ENCODE assay signal across 21 cellular contexts in genomic region chr12:112705037-112705632, GRCh38.
DNase-seq lines count a peak whose midpoint lies in the region; ATAC-seq, FAIRE-seq and TF ChIP-seq lines count a peak whose summit lies in the region.
"Had no signal": no experiment of that assay in that cellular context is flagged by ENCODE, and none has a peak within 500 bp of the region (broad histone marks: within the 10 kb centered on the region; RNA-seq: fewer than 3 reads in every experiment).

No MANE protein-coding gene starts in this region.

- no peak for TF ChIP-seq POLR2A in GM12878 (IDR thresholded peaks at IDR 0.05; ENCODE audit: low read depth, low read length)

- H3K4me3 ChIP-seq in HUES48 (ENCODE audit: low read depth, low read length) (no peak overlapping the region), GM12878 (no peak overlapping the region)
- H3K4me3 ChIP-seq in naive thymus-derived CD4-positive, alpha-beta T cell (ENCODE audit: low read length): no peak overlapping the region
- H3K4me3 ChIP-seq: heart left ventricle, spleen had no signal

- no peak for ATAC-seq in GM12878
- ATAC-seq in naive thymus-derived CD4-positive, alpha-beta T cell: no peak
- no peak for ATAC-seq in left colon
- ATAC-seq: heart left ventricle had no signal

- H4K20me1 ChIP-seq in GM12878 (ENCODE audit: control insufficient read depth, insufficient read depth): no peaks in the 10 kb centered on the region

- FAIRE-seq in GM12878 (lab: Jason Lieb, UNC) (no peak), D721Med (lab: Jason Lieb, UNC) (no peak)

- no peak overlapping the region for H3K4me3 Mint-ChIP-seq in naive thymus-derived CD4-positive, alpha-beta T cell
- H3K4me3 Mint-ChIP-seq: activated CD4-positive, alpha-beta T cell treated with anti-CD3 and anti-CD28 coated beads, Interleukin-2, amount 10 ng/mL, durations not matched to agents 24 days and 14 days; B cell had no signal

- H2AFZ ChIP-seq in GM12878 (ENCODE audit: control insufficient read depth, low read depth, low read length): no peak overlapping the region

- H3K4me1 ChIP-seq in HUES48 (ENCODE audit: control insufficient read depth, insufficient read depth, low read length): peaks cover 4% of the 10 kb centered on the region
- no peaks in the 10 kb centered on the region for H3K4me1 ChIP-seq in GM12878 (ENCODE audit: control insufficient read depth, insufficient read depth, low read length)
- no peaks in the 10 kb centered on the region for H3K4me1 ChIP-seq in naive thymus-derived CD4-positive, alpha-beta T cell (ENCODE audit: control insufficient read depth in 2 of 2, insufficient read depth in 2 of 2, low read length in 2 of 2)
- H3K4me1 ChIP-seq: Caco-2, heart left ventricle, spleen had no signal

- no peaks in the 10 kb centered on the region for H3K4me1 Mint-ChIP-seq in naive thymus-derived CD4-positive, alpha-beta T cell
- H3K4me1 Mint-ChIP-seq: activated CD4-positive, alpha-beta T cell treated with anti-CD3 and anti-CD28 coated beads, Interleukin-2, amount 10 ng/mL, durations not matched to agents 24 days and 14 days; B cell had no signal

- peak overlapping the region; percentile 26 for H3K27ac ChIP-seq in HUES48 (ENCODE audit: low read depth, low read length)
- H3K27ac ChIP-seq in GM12878 (ENCODE audit: control insufficient read depth, insufficient read depth): no peak overlapping the region
- no peak overlapping the region for H3K27ac ChIP-seq in naive thymus-derived CD4-positive, alpha-beta T cell (ENCODE audit: low read depth, low read length)
- H3K27ac ChIP-seq: heart left ventricle, spleen had no signal

- TF ChIP-seq EP300 in GM12878 (IDR thresholded peaks at IDR 0.05; ENCODE audit: borderline replicate concordance in 1 of 2, control insufficient read depth in 1 of 2, low read depth in 2 of 2, low read length in 2 of 2): no peak

- peaks cover 12 to 51% (median 34%) of the 10 kb centered on the region in 5 donors for H3K27me3 Mint-ChIP-seq in naive thymus-derived CD4-positive, alpha-beta T cell

- H3K9me3 ChIP-seq in HUES48 (ENCODE audit: control insufficient read depth, insufficient read depth, low read length) (no peaks in the 10 kb centered on the region), GM12878 (replicated peaks; ENCODE audit: control insufficient read depth, insufficient read depth, low read length) (no peaks in the 10 kb centered on the region)
- no peaks in the 10 kb centered on the region for H3K9me3 ChIP-seq in naive thymus-derived CD4-positive, alpha-beta T cell (ENCODE audit: control insufficient read depth in 2 of 3, low read length in 3 of 3)
- H3K9me3 ChIP-seq: Caco-2, heart left ventricle, spleen had no signal

- RAD21 ChIA-PET in GM12878 (lab: Charles Lee; ENCODE audit: unreplicated experiment): no interaction called here

- CTCF ChIA-PET in GM12878 (lab: Yijun Ruan, JAX): no interaction called here
- CTCF ChIA-PET in naive thymus-derived CD4-positive, alpha-beta T cell (lab: Charles Lee): no interaction called here

- TF ChIP-seq CTCF in GM12878 (IDR thresholded peaks at IDR 0.05 in 2 of 3, conservative IDR thresholded peaks at IDR 0.05 in 1 of 3; ENCODE audit: control insufficient read depth in 2 of 3, extremely low read depth in 1 of 3, insufficient read depth in 1 of 3, low read depth in 3 of 3, low read length in 3 of 3): no peak
- no peak for TF ChIP-seq CTCF in D721Med (IDR thresholded peaks at IDR 0.05; ENCODE audit: insufficient read depth, missing control alignments)
- TF ChIP-seq CTCF in GM10266 (IDR thresholded peaks at IDR 0.05; ENCODE audit: control insufficient read depth, insufficient read depth, low read depth, missing control alignments): no peak

- no peaks in the 10 kb centered on the region for H3K36me3 ChIP-seq in HUES48 (ENCODE audit: control insufficient read depth, insufficient read depth, low read length)
- no peaks in the 10 kb centered on the region for H3K36me3 ChIP-seq in GM12878 (ENCODE audit: control insufficient read depth in 2 of 2, insufficient read depth in 2 of 2, low read length in 1 of 2)
- no peaks in the 10 kb centered on the region for H3K36me3 ChIP-seq in naive thymus-derived CD4-positive, alpha-beta T cell (ENCODE audit: control insufficient read depth in 2 of 3, insufficient read depth in 3 of 3, low read length in 3 of 3)
- H3K36me3 ChIP-seq: heart left ventricle, spleen had no signal

- peaks cover 0 to 2% (median 0%) of the 10 kb centered on the region in 11 donors for H3K9me3 Mint-ChIP-seq in naive thymus-derived CD4-positive, alpha-beta T cell
- H3K9me3 Mint-ChIP-seq: activated CD4-positive, alpha-beta T cell treated with anti-CD3 and anti-CD28 coated beads, Interleukin-2, amount 10 ng/mL, durations not matched to agents 24 days and 14 days had no signal

- H3K4me2 ChIP-seq in GM12878 (ENCODE audit: control insufficient read depth, insufficient read depth): no peak overlapping the region

- intact Hi-C loops in GM12878 (cut with micrococcal nuclease; ENCODE audit: unreplicated experiment) (no loop called here), left colon (cut with DNase I, micrococcal nuclease) (no loop called here)
- intact Hi-C loops in naive thymus-derived CD4-positive, alpha-beta T cell (cut with micrococcal nuclease): no loop called here

- peak; percentile 26 for DNase-seq in Daoy (ENCODE audit: low read depth)
- no peak for DNase-seq in GM12878 (ENCODE audit: low read depth, low spot score)
- DNase-seq in iPS-NIHi11 (ENCODE audit: low spot score): peak; percentile 49
- no peak for DNase-seq in D721Med (ENCODE audit: insufficient read length, low spot score)
- DNase-seq in GM10266 (ENCODE audit: extremely low spot score): no peak
- no peak for DNase-seq in naive thymus-derived CD4-positive, alpha-beta T cell
- no peak for DNase-seq in left colon
- DNase-seq: activated CD4-positive, alpha-beta T cell treated with anti-CD3 and anti-CD28 coated beads, Interleukin-2, amount 10 ng/mL, durations not matched to agents 24 days and 14 days; activated CD8-positive, alpha-beta memory T cell treated with anti-CD3 and anti-CD28 coated beads, Interleukin-2, amount 50 U/mL, for 48 hours; activated gamma-delta T cell treated with Interleukin-2 at 50 U/mL for 16 hours; amygdala; Caco-2; caudate nucleus; effector CD8-positive, alpha-beta T cell; heart left ventricle; midbrain; MM.1S; NCI-H1930; spleen had no signal

- no peaks in the 10 kb centered on the region for H3K36me3 Mint-ChIP-seq in naive thymus-derived CD4-positive, alpha-beta T cell

- H3K27me3 ChIP-seq in HUES48 (ENCODE audit: control insufficient read depth, insufficient read depth, low read length) (no peaks in the 10 kb centered on the region), GM12878 (replicated peaks in 1 of 2; ENCODE audit: control insufficient read depth in 2 of 2, insufficient read depth in 2 of 2, low read length in 1 of 2) (no peaks in the 10 kb centered on the region)
- H3K27me3 ChIP-seq in naive thymus-derived CD4-positive, alpha-beta T cell (ENCODE audit: control insufficient read depth in 2 of 2, insufficient read depth in 2 of 2, low read length in 2 of 2): no peaks in the 10 kb centered on the region

- in situ Hi-C loops in GM12878 (cut with MboI): no loop called here

- POLR2A ChIA-PET in GM12878 (lab: Charles Lee): no interaction called here
- POLR2A ChIA-PET in naive thymus-derived CD4-positive, alpha-beta T cell (lab: Charles Lee): no interaction called here

- no peak overlapping the region for H3K9ac ChIP-seq in HUES48 (ENCODE audit: low read depth, low read length)
- H3K9ac ChIP-seq in GM12878 (ENCODE audit: control insufficient read depth, insufficient read depth, low read length): no peak overlapping the region

- H3K27ac Mint-ChIP-seq in naive thymus-derived CD4-positive, alpha-beta T cell: no peak overlapping the region
- H3K27ac Mint-ChIP-seq: activated CD4-positive, alpha-beta T cell treated with anti-CD3 and anti-CD28 coated beads, Interleukin-2, amount 10 ng/mL, durations not matched to agents 24 days and 14 days; B cell had no signal

- no peak for TF ChIP-seq RAD21 in GM12878 (IDR thresholded peaks at IDR 0.05; ENCODE audit: insufficient read depth, low read depth, low read length)

- H3K79me2 ChIP-seq in GM12878 (ENCODE audit: control insufficient read depth, insufficient read depth, low read length): no peaks in the 10 kb centered on the region

- SMC1A ChIA-PET in GM12878 (lab: Charles Lee; ENCODE audit: uncharacterized antibody, unreplicated experiment): no interaction called here

- no TSS peak for BruUV-seq in GM12878 (replicated peaks; lab: Mats Ljungman, UMichigan)

TF ChIP-seq in GM12878, 131 proteins besides CTCF, POLR2A, EP300 and RAD21:
- TF ChIP-seq SIX5 (IDR thresholded peaks at IDR 0.05; ENCODE audit: low read depth, low read length, severe bottlenecking): peak; percentile 49
- no peak for TF ChIP-seq WRNIP1 (IDR thresholded peaks at IDR 0.05; ENCODE audit: borderline replicate concordance, low read depth, low read length)
- no peak for TF ChIP-seq PML (IDR thresholded peaks at IDR 0.05; ENCODE audit: low read length)

Comparison
In these comparisons a context has a peak if more than half of its experiments do, and no peak if none do; other contexts are left out.
1. DNase-seq: peak in Daoy (single experiment) and iPS-NIHi11 (single experiment); none in GM12878 (single experiment), D721Med (single experiment), GM10266 (single experiment), naive thymus-derived CD4-positive, alpha-beta T cell (0 of 9) and left colon (0 of 2).